Comparison of ENCODE assay signal across 15 cellular contexts in genomic region chrX:134868766-134869495, GRCh38. TPM values are rescaled to one million over a fixed set of nuclear protein-coding genes. Genes with fewer than 3 reads are reported as not detected.
DNase-seq lines count a peak whose midpoint lies in the region; ATAC-seq and TF ChIP-seq lines count a peak whose summit lies in the region.
"Had no signal": no experiment of that assay in that cellular context is flagged by ENCODE, and none has a peak within 500 bp of the region (broad histone marks: within the 10 kb centered on the region; RNA-seq: fewer than 3 reads in every experiment).

No MANE protein-coding gene starts in this region.

- intact Hi-C loops in activated CD4-positive, alpha-beta memory T cell treated with anti-CD3 and anti-CD28 coated beads for 36 hours (cut with micrococcal nuclease): no loop called here

- no peaks in the 10 kb centered on the region for H3K4me1 Mint-ChIP-seq in activated CD4-positive, alpha-beta memory T cell treated with anti-CD3 and anti-CD28 coated beads for 36 hours (ENCODE audit: low read depth)
- H3K4me1 Mint-ChIP-seq: stimulated activated naive B cell treated with anti-CD40 and anti-IgM and Interleukin-4, amounts not matched to agents 10 μg/mL and 1 μg/mL and 100 μg/mL, for 72 hours had no signal

- no peak overlapping the region for H3K4me3 ChIP-seq in astrocyte of the cerebellum (ENCODE audit: low read depth, low read length)
- H3K4me3 ChIP-seq: body of pancreas had no signal

- no peak overlapping the region for H3K4me3 Mint-ChIP-seq in activated CD4-positive, alpha-beta memory T cell treated with anti-CD3 and anti-CD28 coated beads for 36 hours
- H3K4me3 Mint-ChIP-seq: CD14-positive monocyte; stimulated activated naive B cell treated with anti-CD40 and anti-IgM and Interleukin-4, amounts not matched to agents 10 μg/mL and 1 μg/mL and 100 μg/mL, for 72 hours had no signal

- DNase-seq in AG08395 (ENCODE audit: low spot score): peak; percentile 69
- DNase-seq in HPDE6-E6E7 (ENCODE audit: extremely low spot score): peak; percentile 10
- peak; percentile 41 for DNase-seq in astrocyte of the cerebellum (ENCODE audit: low read depth)
- DNase-seq in hepatic stellate cell (ENCODE audit: low spot score): peak; percentile 29
- no peak for DNase-seq in activated CD4-positive, alpha-beta memory T cell treated with anti-CD3 and anti-CD28 coated beads for 36 hours
- no peak for DNase-seq in C1 segment of cervical spinal cord (lab: John Stamatoyannopoulos, UW)
- no peak for DNase-seq in NCI-H2171 (lab: John Stamatoyannopoulos, UW)
- DNase-seq: activated T-cell treated with anti-CD3 and anti-CD28 coated beads, Interleukin-2, amount 50 U/mL, for 48 hours; body of pancreas; NCI-H774; stimulated activated CD4-positive, alpha-beta T cell treated with anti-CD3 and anti-CD28 coated beads, Interleukin-2, amount 100 ng/mL, for 48 hours; stimulated activated naive B cell treated with anti-CD40 and anti-IgM and Interleukin-4, amounts not matched to agents 10 μg/mL and 1 μg/mL and 100 μg/mL, for 72 hours had no signal

- in situ Hi-C loops in astrocyte of the cerebellum (cut with HindIII; ENCODE audit: low sequenced_read_pairs): no loop called here

- no peak for ATAC-seq in HG02610 (IDR thresholded peaks at IDR 0.05; ENCODE audit: unreplicated experiment)
- ATAC-seq: body of pancreas; stimulated activated naive B cell treated with anti-CD40 and anti-IgM and Interleukin-4, amounts not matched to agents 10 μg/mL and 1 μg/mL and 100 μg/mL, for 72 hours had no signal

- H3K27ac Mint-ChIP-seq in activated CD4-positive, alpha-beta memory T cell treated with anti-CD3 and anti-CD28 coated beads for 36 hours: no peak overlapping the region
- H3K27ac Mint-ChIP-seq: progenitor cell of endocrine pancreas; stimulated activated naive B cell treated with anti-CD40 and anti-IgM and Interleukin-4, amounts not matched to agents 10 μg/mL and 1 μg/mL and 100 μg/mL, for 72 hours had no signal

- POLR2A ChIA-PET in activated CD4-positive, alpha-beta memory T cell treated with anti-CD3 and anti-CD28 coated beads for 36 hours (lab: Charles Lee): no interaction called here

- H3K36me3 Mint-ChIP-seq in activated CD4-positive, alpha-beta memory T cell treated with anti-CD3 and anti-CD28 coated beads for 36 hours: no peaks in the 10 kb centered on the region
- H3K36me3 Mint-ChIP-seq: CD14-positive monocyte had no signal

- no peak for TF ChIP-seq CTCF in astrocyte of the cerebellum (IDR thresholded peaks at IDR 0.05; ENCODE audit: low read depth, low read length, missing control alignments)

- CTCF ChIA-PET in activated CD4-positive, alpha-beta memory T cell treated with anti-CD3 and anti-CD28 coated beads for 36 hours (lab: Charles Lee): no interaction called here

- peaks cover 1% of the 10 kb centered on the region for H3K9me3 Mint-ChIP-seq in activated CD4-positive, alpha-beta memory T cell treated with anti-CD3 and anti-CD28 coated beads for 36 hours
- H3K9me3 Mint-ChIP-seq: stimulated activated naive B cell treated with anti-CD40 and anti-IgM and Interleukin-4, amounts not matched to agents 10 μg/mL and 1 μg/mL and 100 μg/mL, for 72 hours had no signal

- no peaks in the 10 kb centered on the region for H3K27me3 Mint-ChIP-seq in activated CD4-positive, alpha-beta memory T cell treated with anti-CD3 and anti-CD28 coated beads for 36 hours
- H3K27me3 Mint-ChIP-seq: progenitor cell of endocrine pancreas had no signal

RNA-seq across cellular contexts. Expression of gene MOSPD1, which starts 46.1 kb away (rescaled TPM):
- total RNA-seq in activated CD4-positive, alpha-beta memory T cell treated with anti-CD3 and anti-CD28 coated beads for 36 hours: 10 to 100 TPM; 10.1 to 10.6 TPM

Comparison
In these comparisons a context has a peak if more than half of its experiments do, and no peak if none do; other contexts are left out.
1. DNase-seq: peak in AG08395 (single experiment), HPDE6-E6E7 (single experiment), astrocyte of the cerebellum (single experiment) and hepatic stellate cell (single experiment); none in activated CD4-positive, alpha-beta memory T cell treated with anti-CD3 and anti-CD28 coated beads for 36 hours (single experiment), C1 segment of cervical spinal cord (0 of 14) and NCI-H2171 (single experiment).